Comparison of ENCODE assay signal across 18 cellular contexts in the genomic region with DNA sequence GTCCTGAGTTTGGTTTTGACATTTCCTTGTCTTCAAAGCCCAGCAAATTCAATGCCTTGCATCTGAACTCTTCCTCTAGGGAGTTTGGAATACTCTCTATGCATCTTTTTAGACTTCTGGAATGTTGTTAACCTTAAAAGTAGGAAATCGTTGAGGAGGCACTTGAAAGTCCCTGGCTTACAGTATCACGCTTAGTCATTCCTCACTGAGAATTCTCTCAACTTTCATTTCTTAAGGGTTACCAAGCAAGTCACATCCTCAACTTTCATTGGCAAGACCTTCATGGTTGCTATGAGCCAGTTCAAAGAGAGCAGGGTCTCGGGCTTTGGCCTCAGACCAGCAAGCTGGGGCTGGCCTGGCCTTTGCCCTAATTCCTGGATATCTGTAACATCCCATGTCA.
DNase-seq lines count a peak whose midpoint lies in the region; ATAC-seq and TF ChIP-seq lines count a peak whose summit lies in the region.
"Had no signal": no experiment of that assay in that cellular context is flagged by ENCODE, and none has a peak within 500 bp of the region (broad histone marks: within the 10 kb centered on the region; RNA-seq: fewer than 3 reads in every experiment).

No MANE protein-coding gene starts in this region.

- peaks cover 25% of the 10 kb centered on the region for H3K4me1 Mint-ChIP-seq in nephron

- in situ Hi-C loops in GM13976 (cut with MboI; ENCODE audit: low sequenced_read_pairs, unreplicated experiment) = no loop called here

- TF ChIP-seq CTCF in GM13976 (IDR thresholded peaks at IDR 0.05; ENCODE audit: borderline replicate concordance, control extremely low read depth, extremely low read depth, insufficient read depth, missing control alignments) = no peak
- TF ChIP-seq CTCF in fibroblast of the aortic adventitia (IDR thresholded peaks at IDR 0.05; ENCODE audit: insufficient read depth, low read length) = no peak
- no peak for TF ChIP-seq CTCF in nephron (IDR thresholded peaks at IDR 0.05; ENCODE audit: unreplicated experiment in 3 of 3)

- peak overlapping the region in 2 of 3 experiments; percentile 43 to 83 for H3K27ac Mint-ChIP-seq in nephron

- no peaks in the 10 kb centered on the region for H3K36me3 Mint-ChIP-seq in nephron (ENCODE audit: low read depth)

- H3K27me3 Mint-ChIP-seq in nephron (ENCODE audit: low read depth) = peaks cover 6% of the 10 kb centered on the region

- peak; percentile 1 for DNase-seq in GM13976 (ENCODE audit: low spot score)
- peak; percentile 58 for DNase-seq in amniotic epithelial cell (ENCODE audit: low read depth)
- DNase-seq in fibroblast of the aortic adventitia (ENCODE audit: low read depth) = peak; percentile 63
- no peak for DNase-seq in NCI-H1105 treated with DMSO at 0.1 percent for 48 hours (lab: John Stamatoyannopoulos, UW)
- no peak for DNase-seq in stimulated activated CD8-positive, alpha-beta memory T cell treated with anti-CD3 and anti-CD28 coated beads, Interleukin-4, amount 100 ng/mL, for 48 hours
- DNase-seq: C1 segment of cervical spinal cord, GF-D8, GOT3, Karpas-422, NCI-H1105, NCI-H1930, NCI-H2171, NCI-H446 treated with DMSO at 0.1 percent for 48 hours, OCI-M1, SHP77 treated with DMSO at 0.1 percent for 48 hours had no signal

- H3K4me3 Mint-ChIP-seq in nephron = no peak overlapping the region

- H3K4me3 ChIP-seq in fibroblast of the aortic adventitia (ENCODE audit: low read depth, low read length) = no peak overlapping the region

- peaks cover 17% of the 10 kb centered on the region for H3K9me3 Mint-ChIP-seq in nephron

- no peak for ATAC-seq in HG02678 (IDR thresholded peaks at IDR 0.05; ENCODE audit: unreplicated experiment)
- ATAC-seq in GM18868 (IDR thresholded peaks at IDR 0.05; ENCODE audit: unreplicated experiment) = no peak

Comparison
In these comparisons a context has a peak if more than half of its experiments do, and no peak if none do; other contexts are left out.
1. DNase-seq: peak in GM13976 (single experiment), amniotic epithelial cell (single experiment) and fibroblast of the aortic adventitia (single experiment); none in NCI-H1105 treated with DMSO at 0.1 percent for 48 hours (single experiment) and stimulated activated CD8-positive, alpha-beta memory T cell treated with anti-CD3 and anti-CD28 coated beads, Interleukin-4, amount 100 ng/mL, for 48 hours (single experiment).